In the genomic region with DNA sequence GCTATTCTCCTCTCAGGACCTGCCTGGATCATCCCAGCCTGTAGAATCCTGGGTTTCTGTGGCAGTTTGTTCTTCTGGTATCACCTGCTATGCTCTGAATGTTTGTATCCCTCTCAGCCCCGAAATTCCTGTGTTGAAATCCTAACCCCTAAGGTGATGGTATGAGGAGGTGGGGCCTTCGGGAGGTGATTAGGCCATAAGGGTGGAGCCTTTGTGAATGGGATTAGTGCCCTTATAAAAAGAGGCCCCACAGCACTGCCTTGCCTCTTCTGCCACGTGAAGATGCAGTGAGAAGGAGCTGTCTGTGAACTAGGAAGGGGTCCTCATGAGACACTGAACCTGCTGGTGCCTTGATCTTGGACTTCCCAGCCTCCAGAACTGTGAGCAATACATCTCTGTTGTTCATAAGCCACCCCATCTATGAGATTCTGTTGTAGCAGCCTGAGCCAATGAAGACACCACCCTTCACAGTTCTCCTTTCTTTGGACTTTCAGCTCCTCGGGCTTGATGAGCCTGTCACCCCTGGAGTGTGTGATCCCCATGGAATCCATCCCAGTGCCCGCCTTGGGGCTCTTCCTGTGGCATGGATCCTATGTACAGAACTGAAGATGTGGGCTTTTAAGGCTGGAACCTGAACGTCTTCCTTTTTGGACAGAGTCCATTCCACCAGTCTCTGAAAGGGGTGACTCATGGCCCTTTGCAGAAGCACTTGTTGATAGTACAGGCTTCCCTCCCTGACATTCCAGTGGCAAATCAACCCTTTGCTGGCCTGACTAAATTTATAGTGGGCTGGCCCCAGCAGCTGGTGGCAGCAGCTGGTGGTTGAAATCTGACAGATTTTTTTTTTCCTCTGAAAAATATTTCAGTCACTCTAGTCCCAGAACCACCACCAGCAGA, we compare ENCODE assay signal across 9 cellular contexts.
A peak's percentile ranks its signal among the peaks of the same experiment; 100 is the strongest.
DNase-seq lines count a peak whose midpoint lies in the region; ATAC-seq and TF ChIP-seq lines count a peak whose summit lies in the region.
"Had no signal": no experiment of that assay in that cellular context is flagged by ENCODE, and none has a peak within 500 bp of the region (broad histone marks: within the 10 kb centered on the region; RNA-seq: fewer than 3 reads in every experiment).

No MANE protein-coding gene starts in this region.

- no peaks in the 10 kb centered on the region for H3K9me3 Mint-ChIP-seq in glutamatergic neuron (ENCODE audit: unreplicated experiment)

- no peak overlapping the region for H2AFZ ChIP-seq in Karpas-422 (ENCODE audit: low read length)

- no peaks in the 10 kb centered on the region for H3K4me1 ChIP-seq in Karpas-422 (ENCODE audit: low read length)
- peaks cover 0 to 10% (median 0%) of the 10 kb centered on the region in 6 donors for H3K4me1 ChIP-seq in spleen

- H3K4me3 Mint-ChIP-seq in glutamatergic neuron (ENCODE audit: unreplicated experiment): peak overlapping the region; percentile 47

- H3K27ac ChIP-seq in Karpas-422 (ENCODE audit: low read length): no peak overlapping the region
- no peak overlapping the region for H3K27ac ChIP-seq in spleen

- H3K9ac ChIP-seq in Karpas-422 (ENCODE audit: low read length): no peak overlapping the region

- ATAC-seq in sciatic nerve (peak; percentile 67), HG03354 (IDR thresholded peaks at IDR 0.05; ENCODE audit: poor library complexity, severe bottlenecking, unreplicated experiment) (no peak)

- peaks cover 2% of the 10 kb centered on the region for H3K27me3 Mint-ChIP-seq in glutamatergic neuron (ENCODE audit: unreplicated experiment)

- intact Hi-C loops in sciatic nerve (cut with DNase I) (no loop called here), spleen (cut with DNase I; ENCODE audit: low total_unique reads) (no loop called here)

- H3K79me2 ChIP-seq in Karpas-422 (ENCODE audit: low read length): no peaks in the 10 kb centered on the region

- WGBS in spleen, 5 donors: 66 to 76% (median 72%) methylated on average over 6 of the region's 6 CpGs

- H3K9me3 ChIP-seq in Karpas-422 (ENCODE audit: low read length): no peaks in the 10 kb centered on the region
- H3K9me3 ChIP-seq in spleen: no peaks in the 10 kb centered on the region

- TF ChIP-seq CTCF in glutamatergic neuron (IDR thresholded peaks at IDR 0.05; ENCODE audit: partially characterized antibody, unreplicated experiment): no peak
- no peak for TF ChIP-seq CTCF in spleen (IDR thresholded peaks at IDR 0.05 in 8 of 11, conservative IDR thresholded peaks at IDR 0.05 in 3 of 11)

- no peak overlapping the region for H3K27ac Mint-ChIP-seq in glutamatergic neuron (ENCODE audit: unreplicated experiment)

- H3K4me3 ChIP-seq in Karpas-422 (ENCODE audit: low read length) (no peak overlapping the region), spleen (no peak overlapping the region)

- no peaks in the 10 kb centered on the region for H3K9me2 ChIP-seq in Karpas-422 (replicated peaks; ENCODE audit: insufficient read depth, low read length)

- no peak overlapping the region for H3K4me2 ChIP-seq in Karpas-422 (ENCODE audit: low read depth, low read length, poor library complexity, severe bottlenecking)

- peaks cover 36% of the 10 kb centered on the region for H3K4me1 Mint-ChIP-seq in glutamatergic neuron (ENCODE audit: low read depth, unreplicated experiment)

- H3K27me3 ChIP-seq in Karpas-422 (ENCODE audit: low read length): no peaks in the 10 kb centered on the region
- no peaks in the 10 kb centered on the region for H3K27me3 ChIP-seq in spleen (replicated peaks in 1 of 7)

- no peaks in the 10 kb centered on the region for H3K36me3 Mint-ChIP-seq in glutamatergic neuron (ENCODE audit: unreplicated experiment)

- no peaks in the 10 kb centered on the region for H4K20me1 ChIP-seq in Karpas-422 (ENCODE audit: insufficient read depth, low read depth, low read length)

- TF ChIP-seq POLR2A in spleen (IDR thresholded peaks at IDR 0.05): no peak

- H3K36me3 ChIP-seq in Karpas-422 (ENCODE audit: insufficient read depth, low read length) (no peaks in the 10 kb centered on the region), spleen (no peaks in the 10 kb centered on the region)

- DNase-seq in GM03348 (ENCODE audit: low spot score) (peak; percentile 90), SW480 (ENCODE audit: low spot score) (peak; percentile 79), glutamatergic neuron (no peak), sciatic nerve (ENCODE audit: low spot score) (no peak), nucleus accumbens (lab: John Stamatoyannopoulos, UW) (no peak), Karpas-422 (no peak), spleen (no peak)
- DNase-seq: activated CD4-positive, alpha-beta T cell treated with anti-CD3 and anti-CD28 coated beads for 4 hours had no signal

Comparison
In these comparisons a context has a peak if more than half of its experiments do, and no peak if none do; other contexts are left out.
1. DNase-seq: peak in GM03348 (single experiment) and SW480 (single experiment); none in glutamatergic neuron (single experiment), sciatic nerve (single experiment), nucleus accumbens (0 of 56), Karpas-422 (single experiment) and spleen (single experiment).